19 cellular contexts compared by ENCODE assay signal in genomic region chr14:61973981-61974380, GRCh38.
DNase-seq lines count a peak whose midpoint lies in the region; ATAC-seq and TF ChIP-seq lines count a peak whose summit lies in the region.
"Had no signal": no experiment of that assay in that cellular context is flagged by ENCODE, and none has a peak within 500 bp of the region (broad histone marks: within the 10 kb centered on the region; RNA-seq: fewer than 3 reads in every experiment).

No MANE protein-coding gene starts in this region.

- H4K20me1 ChIP-seq in neural cell (ENCODE audit: insufficient read depth) = no peaks in the 10 kb centered on the region

- H2AFZ ChIP-seq in neural cell (ENCODE audit: low read depth, low read length) = no peak overlapping the region

- H3K4me1 Mint-ChIP-seq in activated CD4-positive, alpha-beta T cell treated with anti-CD3 and anti-CD28 coated beads, Interleukin-2, amount 10 ng/mL, durations not matched to agents 7 days and 5 days = no peaks in the 10 kb centered on the region
- H3K4me1 Mint-ChIP-seq in endothelial cell (ENCODE audit: unreplicated experiment) = peaks cover 14% of the 10 kb centered on the region
- H3K4me1 Mint-ChIP-seq: stimulated activated naive CD8-positive, alpha-beta T cell treated with anti-CD3 and anti-CD28 coated beads, Interleukin-15, amount 100 ng/mL, for 72 hours; T-helper 17 cell had no signal

- peaks cover 11% of the 10 kb centered on the region for H3K9me3 Mint-ChIP-seq in activated CD4-positive, alpha-beta T cell treated with anti-CD3 and anti-CD28 coated beads, Interleukin-2, amount 10 ng/mL, durations not matched to agents 7 days and 5 days
- peaks cover 13% of the 10 kb centered on the region for H3K9me3 Mint-ChIP-seq in endothelial cell (ENCODE audit: unreplicated experiment)

- POLR2A ChIA-PET in activated CD4-positive, alpha-beta T cell treated with anti-CD3 and anti-CD28 coated beads, Interleukin-2, amount 10 ng/mL, durations not matched to agents 7 days and 5 days (lab: Charles Lee) = no interaction called here

- no peaks in the 10 kb centered on the region for H3K4me1 ChIP-seq in left lung

- no peaks in the 10 kb centered on the region for H3K36me3 Mint-ChIP-seq in activated CD4-positive, alpha-beta T cell treated with anti-CD3 and anti-CD28 coated beads, Interleukin-2, amount 10 ng/mL, durations not matched to agents 7 days and 5 days (ENCODE audit: low read depth)
- H3K36me3 Mint-ChIP-seq in endothelial cell (ENCODE audit: low read depth, unreplicated experiment) = peaks cover 4% of the 10 kb centered on the region

- H3K27me3 Mint-ChIP-seq in activated CD4-positive, alpha-beta T cell treated with anti-CD3 and anti-CD28 coated beads, Interleukin-2, amount 10 ng/mL, durations not matched to agents 7 days and 5 days = peaks cover 5% of the 10 kb centered on the region
- H3K27me3 Mint-ChIP-seq in endothelial cell (ENCODE audit: unreplicated experiment) = peaks cover 1% of the 10 kb centered on the region
- H3K27me3 Mint-ChIP-seq: dendritic cell treated with granulocyte-macrophage colony-stimulating factor and Interleukin-4, amounts not matched to agents 40 ng/mL and 50 ng/mL, for 4 days had no signal

- H3K27ac ChIP-seq in neural cell (ENCODE audit: low read length) = peak overlapping the region; percentile 30
- H3K27ac ChIP-seq in left lung = no peak overlapping the region

- H3K9me2 ChIP-seq in neural cell (ENCODE audit: insufficient read depth, low read length) = no peaks in the 10 kb centered on the region

- DNase-seq in AG20443 (ENCODE audit: low spot score) = peak; percentile 35
- DNase-seq in MG63 = peak; percentile 10
- DNase-seq in choroid plexus epithelial cell (ENCODE audit: low read depth) = peak; percentile 71
- no peak for DNase-seq in stimulated activated CD4-positive, alpha-beta T cell treated with anti-CD3 and anti-CD28 coated beads, Interleukin-2, amount 100 ng/mL, for 24 hours
- no peak for DNase-seq in left lung
- DNase-seq in activated CD4-positive, alpha-beta T cell treated with anti-CD3 and anti-CD28 coated beads, Interleukin-2, amount 10 ng/mL, durations not matched to agents 7 days and 5 days = no peak
- no peak for DNase-seq in endothelial cell (ENCODE audit: low spot score)
- DNase-seq: ACHN; activated effector memory CD4-positive, alpha-beta T cell treated with Interleukin-2 at 50 U/mL for 16 hours; erythroblast; left ventricle myocardium superior; NCI-H187 treated with DMSO at 0.1 percent for 48 hours; NCI-H524; stimulated activated naive CD8-positive, alpha-beta T cell treated with anti-CD3 and anti-CD28 coated beads, Interleukin-15, amount 100 ng/mL, for 72 hours; T-helper 17 cell had no signal

- no peak for TF ChIP-seq EP300 in neural cell (conservative IDR thresholded peaks at IDR 0.05; ENCODE audit: poor library complexity, severe bottlenecking)

- H3K36me3 ChIP-seq in MG63 = no peaks in the 10 kb centered on the region
- no peaks in the 10 kb centered on the region for H3K36me3 ChIP-seq in neural cell (ENCODE audit: insufficient read depth, low read length)
- no peaks in the 10 kb centered on the region for H3K36me3 ChIP-seq in left lung

- no peak overlapping the region for H3K4me3 ChIP-seq in MG63
- H3K4me3 ChIP-seq in choroid plexus epithelial cell (ENCODE audit: low read depth, low read length) = no peak overlapping the region
- H3K4me3 ChIP-seq in neural cell (ENCODE audit: low read length) = no peak overlapping the region
- no peak overlapping the region for H3K4me3 ChIP-seq in left lung
- H3K4me3 ChIP-seq: GM12878 had no signal

- intact Hi-C loops in left lung (cut with DNase I) = no loop called here

- H3K4me3 Mint-ChIP-seq in activated CD4-positive, alpha-beta T cell treated with anti-CD3 and anti-CD28 coated beads, Interleukin-2, amount 10 ng/mL, durations not matched to agents 7 days and 5 days = no peak overlapping the region
- H3K4me3 Mint-ChIP-seq in endothelial cell (ENCODE audit: unreplicated experiment) = no peak overlapping the region
- H3K4me3 Mint-ChIP-seq: dendritic cell treated with granulocyte-macrophage colony-stimulating factor and Interleukin-4, amounts not matched to agents 40 ng/mL and 50 ng/mL, for 4 days; stimulated activated naive CD8-positive, alpha-beta T cell treated with anti-CD3 and anti-CD28 coated beads, Interleukin-15, amount 100 ng/mL, for 72 hours; T-helper 17 cell had no signal

- H3K9me3 ChIP-seq in MG63 (no peaks in the 10 kb centered on the region; the same call in 1 of the 2 replicates), neural cell (ENCODE audit: low read length) (no peaks in the 10 kb centered on the region), left lung (peaks cover 0 to 17% of the 10 kb centered on the region in 2 donors)

- H3F3A ChIP-seq in neural cell (ENCODE audit: insufficient read depth, low read length, poor library complexity, severe bottlenecking) = no peaks in the 10 kb centered on the region

- CTCF ChIA-PET in activated CD4-positive, alpha-beta T cell treated with anti-CD3 and anti-CD28 coated beads, Interleukin-2, amount 10 ng/mL, durations not matched to agents 7 days and 5 days (lab: Charles Lee) = no interaction called here

- TF ChIP-seq RAD21 in neural cell (conservative IDR thresholded peaks at IDR 0.05) = no peak

- no peak overlapping the region for H3K4me2 ChIP-seq in neural cell (ENCODE audit: low read length)

- H3K27me3 ChIP-seq in MG63 (no peaks in the 10 kb centered on the region), neural cell (ENCODE audit: insufficient read depth, low read depth, low read length) (no peaks in the 10 kb centered on the region), left lung (no peaks in the 10 kb centered on the region)

- no peak overlapping the region for H3K9ac ChIP-seq in neural cell (ENCODE audit: low read length)

- no peak for ATAC-seq in left lung
- ATAC-seq: activated CD4-positive, CD25-positive, alpha-beta regulatory T cell treated with anti-CD3 and anti-CD28 coated beads, Interleukin-2, amount 50 U/mL, for 24 hours; GM12878; left ventricle myocardium superior; stimulated activated naive CD8-positive, alpha-beta T cell treated with anti-CD3 and anti-CD28 coated beads, Interleukin-15, amount 100 ng/mL, for 72 hours; T-helper 17 cell had no signal

- no peaks in the 10 kb centered on the region for H3K79me2 ChIP-seq in neural cell (replicated peaks; ENCODE audit: insufficient read depth, low read length)

- TF ChIP-seq CTCF in choroid plexus epithelial cell (conservative IDR thresholded peaks at IDR 0.05; ENCODE audit: low read depth, low read length) = no peak
- TF ChIP-seq CTCF in neural cell (IDR thresholded peaks at IDR 0.05; ENCODE audit: poor library complexity, severe bottlenecking) = no peak
- no peak for TF ChIP-seq CTCF in left lung (IDR thresholded peaks at IDR 0.05)
- no peak for TF ChIP-seq CTCF in endothelial cell (IDR thresholded peaks at IDR 0.05; ENCODE audit: unreplicated experiment)

- H3K27ac Mint-ChIP-seq in activated CD4-positive, alpha-beta T cell treated with anti-CD3 and anti-CD28 coated beads, Interleukin-2, amount 10 ng/mL, durations not matched to agents 7 days and 5 days = no peak overlapping the region
- no peak overlapping the region for H3K27ac Mint-ChIP-seq in endothelial cell (ENCODE audit: unreplicated experiment)
- H3K27ac Mint-ChIP-seq: dendritic cell treated with granulocyte-macrophage colony-stimulating factor and Interleukin-4, amounts not matched to agents 40 ng/mL and 50 ng/mL, for 4 days; stimulated activated naive CD8-positive, alpha-beta T cell treated with anti-CD3 and anti-CD28 coated beads, Interleukin-15, amount 100 ng/mL, for 72 hours; T-helper 17 cell had no signal

TF ChIP-seq in neural cell, 6 proteins besides CTCF, POLR2A, EP300 and RAD21:
- TF ChIP-seq EZH2 (IDR thresholded peaks at IDR 0.05; ENCODE audit: borderline replicate concordance, insufficient read depth, low read length, poor library complexity, severe bottlenecking) (no peak), SMC3 (conservative IDR thresholded peaks at IDR 0.05; ENCODE audit: poor library complexity) (no peak), TAF1 (IDR thresholded peaks at IDR 0.05; ENCODE audit: low read depth) (no peak), REST (IDR thresholded peaks at IDR 0.05; ENCODE audit: borderline replicate concordance) (no peak), MXI1 (conservative IDR thresholded peaks at IDR 0.05; ENCODE audit: poor library complexity, severe bottlenecking) (no peak), POLR2AphosphoS5 (IDR thresholded peaks at IDR 0.05) (no peak)

Comparison
In these comparisons a context has a peak if more than half of its experiments do, and no peak if none do; other contexts are left out.
1. DNase-seq: peak in AG20443 (single experiment), MG63 (single experiment) and choroid plexus epithelial cell (single experiment); none in stimulated activated CD4-positive, alpha-beta T cell treated with anti-CD3 and anti-CD28 coated beads, Interleukin-2, amount 100 ng/mL, for 24 hours (0 of 2), left lung (0 of 2), activated CD4-positive, alpha-beta T cell treated with anti-CD3 and anti-CD28 coated beads, Interleukin-2, amount 10 ng/mL, durations not matched to agents 7 days and 5 days (single experiment) and endothelial cell (single experiment).